8 cellular contexts compared by ENCODE assay signal in genomic region chr19:38869836-38870607, GRCh38. TPM values are rescaled to one million over a fixed set of nuclear protein-coding genes. Genes with fewer than 3 reads are reported as not detected.
DNase-seq lines count a peak whose midpoint lies in the region; ATAC-seq and TF ChIP-seq lines count a peak whose summit lies in the region.

No MANE protein-coding gene starts in this region.

- ATAC-seq in HG03045 (IDR thresholded peaks at IDR 0.05; ENCODE audit: unreplicated experiment) = peak; percentile 57

- peaks cover 8% of the 10 kb centered on the region for H3K4me1 Mint-ChIP-seq in osteocyte (ENCODE audit: unreplicated experiment)

- no peaks in the 10 kb centered on the region for H3K9me3 ChIP-seq in testis

- H3K36me3 Mint-ChIP-seq in osteocyte (ENCODE audit: unreplicated experiment) = no peaks in the 10 kb centered on the region

- peak overlapping the region; percentile 32 for H3K4me3 Mint-ChIP-seq in osteocyte (ENCODE audit: unreplicated experiment)

- no peak for TF ChIP-seq POLR2A in testis (IDR thresholded peaks at IDR 0.05)

- DNase-seq in GM13976 (ENCODE audit: low spot score) (peak; percentile 92), RPMI8226 (peak; percentile 94), globus pallidus (ENCODE audit: low spot score) (peak; percentile 55), osteocyte (ENCODE audit: extremely low spot score, unreplicated experiment) (no peak), testis (peak; percentile 87), SW 1271 (lab: John Stamatoyannopoulos, UW) (no peak)
- DNase-seq in activated naive CD4-positive, alpha-beta T cell treated with Interleukin-2 at 50 U/mL for 16 hours = peak; percentile 93

- no peaks in the 10 kb centered on the region for H3K27me3 ChIP-seq in testis

- in situ Hi-C loops in GM13976 (cut with MboI; ENCODE audit: low sequenced_read_pairs, unreplicated experiment) = no loop called here

- intact Hi-C loops in testis (cut with DNase I; ENCODE audit: low total_unique reads) = no loop called here

- H3K27me3 Mint-ChIP-seq in osteocyte (ENCODE audit: unreplicated experiment) = no peaks in the 10 kb centered on the region

- no peaks in the 10 kb centered on the region for H3K9me3 Mint-ChIP-seq in osteocyte (ENCODE audit: unreplicated experiment)

- WGBS in testis, 2 donors = 20 to 24% methylated on average over 8 to 29 of the region's 62 CpGs

- H3K27ac ChIP-seq in testis = no peak overlapping the region

- peak overlapping the region; percentile 45 to 60 for H3K4me3 ChIP-seq in testis

- H3K36me3 ChIP-seq in testis (ENCODE audit: low read depth, missing control alignments) = no peaks in the 10 kb centered on the region

- H3K4me1 ChIP-seq in testis = no peaks in the 10 kb centered on the region

- TF ChIP-seq CTCF in GM13976 (IDR thresholded peaks at IDR 0.05; ENCODE audit: borderline replicate concordance, control extremely low read depth, extremely low read depth, insufficient read depth, missing control alignments) (peak; percentile 93), osteocyte (IDR thresholded peaks at IDR 0.05) (peak; percentile 68), testis (IDR thresholded peaks at IDR 0.05) (peak; percentile 76 to 82 (median 80))

- H3K27ac Mint-ChIP-seq in osteocyte (ENCODE audit: unreplicated experiment) = no peak overlapping the region

RNA-seq across cellular contexts. Expression of gene RINL, which starts 8.1 kb away (rescaled TPM):
- total RNA-seq in osteocyte (0.55 TPM in 1 of 2 replicates, not detected in the other), testis (1 to 10 TPM; 3.0 to 5.2 TPM)
- polyA plus RNA-seq in testis (ENCODE audit: insufficient read depth, low read depth, low replicate concordance) = 2.6 TPM

RNA-seq across cellular contexts. Expression of gene HNRNPL, which starts 20.2 kb away (rescaled TPM):
- total RNA-seq in osteocyte = 262 and 277 TPM in 2 replicates
- total RNA-seq in testis = 100 to 1,000 TPM; 216 to 249 TPM
- 307 TPM for polyA plus RNA-seq in testis (ENCODE audit: insufficient read depth, low read depth, low replicate concordance)

RNA-seq across cellular contexts. Expression of gene SIRT2, which starts 29.4 kb away (rescaled TPM):
- 70.2 and 72.4 TPM in 2 replicates for total RNA-seq in osteocyte
- 100 to 1,000 TPM in 1 of 2 donors, 10 to 100 TPM in 1; 95.3 to 107 TPM for total RNA-seq in testis
- 89.1 TPM for polyA plus RNA-seq in testis (ENCODE audit: insufficient read depth, low read depth, low replicate concordance)

RNA-seq across cellular contexts. Expression of gene NFKBIB, which starts 29.7 kb away (rescaled TPM):
- 18.0 and 18.7 TPM in 2 replicates for total RNA-seq in osteocyte
- total RNA-seq in testis = 100 to 1,000 TPM in 1 of 2 donors, 10 to 100 TPM in 1; 70.1 to 100 TPM
- 88.0 TPM for polyA plus RNA-seq in testis (ENCODE audit: insufficient read depth, low read depth, low replicate concordance)

RNA-seq across cellular contexts. Expression of gene ECH1, which starts 38.4 kb away (rescaled TPM):
- total RNA-seq in osteocyte (83.6 and 99.1 TPM in 2 replicates), testis (100 to 1,000 TPM; 176 to 193 TPM)
- polyA plus RNA-seq in testis (ENCODE audit: insufficient read depth, low read depth, low replicate concordance) = 217 TPM

Comparison
In these comparisons a context has a peak if more than half of its experiments do, and no peak if none do; other contexts are left out.
1. DNase-seq: peak in GM13976 (single experiment), RPMI8226 (single experiment), activated naive CD4-positive, alpha-beta T cell treated with Interleukin-2 at 50 U/mL for 16 hours (single experiment), globus pallidus (single experiment) and testis (single experiment); none in osteocyte (single experiment) and SW 1271 (0 of 2).
2. Peak in every context shown above with its lines, with median percentiles within 50 percentile points of each other: CTCF ChIP-seq.